ENCODE assay signal across 1 cellular context in genomic region chr15:76200641-76201105, GRCh38.
TF ChIP-seq lines count a peak whose summit lies in the region.

No MANE protein-coding gene starts in this region.

TF ChIP-seq in GM23338, 12 proteins besides CTCF, POLR2A, EP300 and RAD21 (continued from another document):
- TF ChIP-seq ZNF462 (CRISPR knock-in tag; IDR thresholded peaks at IDR 0.05), result no peak
- TF ChIP-seq EZH2 (IDR thresholded peaks at IDR 0.05; ENCODE audit: low read depth, unreplicated experiment), result no peak
- TF ChIP-seq NANOG (IDR thresholded peaks at IDR 0.05; ENCODE audit: borderline replicate concordance), result no peak
- TF ChIP-seq POLR2AphosphoS5 (IDR thresholded peaks at IDR 0.05; ENCODE audit: low read depth), result no peak
- TF ChIP-seq, protein P1, sequence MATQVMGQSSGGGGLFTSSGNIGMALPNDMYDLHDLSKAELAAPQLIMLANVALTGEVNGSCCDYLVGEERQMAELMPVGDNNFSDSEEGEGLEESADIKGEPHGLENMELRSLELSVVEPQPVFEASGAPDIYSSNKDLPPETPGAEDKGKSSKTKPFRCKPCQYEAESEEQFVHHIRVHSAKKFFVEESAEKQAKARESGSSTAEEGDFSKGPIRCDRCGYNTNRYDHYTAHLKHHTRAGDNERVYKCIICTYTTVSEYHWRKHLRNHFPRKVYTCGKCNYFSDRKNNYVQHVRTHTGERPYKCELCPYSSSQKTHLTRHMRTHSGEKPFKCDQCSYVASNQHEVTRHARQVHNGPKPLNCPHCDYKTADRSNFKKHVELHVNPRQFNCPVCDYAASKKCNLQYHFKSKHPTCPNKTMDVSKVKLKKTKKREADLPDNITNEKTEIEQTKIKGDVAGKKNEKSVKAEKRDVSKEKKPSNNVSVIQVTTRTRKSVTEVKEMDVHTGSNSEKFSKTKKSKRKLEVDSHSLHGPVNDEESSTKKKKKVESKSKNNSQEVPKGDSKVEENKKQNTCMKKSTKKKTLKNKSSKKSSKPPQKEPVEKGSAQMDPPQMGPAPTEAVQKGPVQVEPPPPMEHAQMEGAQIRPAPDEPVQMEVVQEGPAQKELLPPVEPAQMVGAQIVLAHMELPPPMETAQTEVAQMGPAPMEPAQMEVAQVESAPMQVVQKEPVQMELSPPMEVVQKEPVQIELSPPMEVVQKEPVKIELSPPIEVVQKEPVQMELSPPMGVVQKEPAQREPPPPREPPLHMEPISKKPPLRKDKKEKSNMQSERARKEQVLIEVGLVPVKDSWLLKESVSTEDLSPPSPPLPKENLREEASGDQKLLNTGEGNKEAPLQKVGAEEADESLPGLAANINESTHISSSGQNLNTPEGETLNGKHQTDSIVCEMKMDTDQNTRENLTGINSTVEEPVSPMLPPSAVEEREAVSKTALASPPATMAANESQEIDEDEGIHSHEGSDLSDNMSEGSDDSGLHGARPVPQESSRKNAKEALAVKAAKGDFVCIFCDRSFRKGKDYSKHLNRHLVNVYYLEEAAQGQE (IDR thresholded peaks at IDR 0.05; ENCODE audit: unreplicated experiment), result no peak
- TF ChIP-seq STAT1 (IDR thresholded peaks at IDR 0.05; ENCODE audit: unreplicated experiment), result no peak
